In genomic region chr22:32103648-32104326, GRCh38 we compare ENCODE assay signal across 10 cellular contexts. TPM values are rescaled to one million over a fixed set of nuclear protein-coding genes. Genes with fewer than 3 reads are reported as not detected.
DNase-seq lines count a peak whose midpoint lies in the region; ATAC-seq and TF ChIP-seq lines count a peak whose summit lies in the region.
"Had no signal": no experiment of that assay in that cellular context is flagged by ENCODE, and none has a peak within 500 bp of the region (broad histone marks: within the 10 kb centered on the region; RNA-seq: fewer than 3 reads in every experiment).

No MANE protein-coding gene starts in this region.

- peaks cover 40% of the 10 kb centered on the region for H3K27me3 Mint-ChIP-seq in activated T-cell treated with anti-CD3 and anti-CD28 coated beads, Interleukin-2, amount 50 U/mL, for 72 hours (ENCODE audit: low read depth)

- no peak overlapping the region for H3K27ac ChIP-seq in lower lobe of right lung

- ATAC-seq in lower lobe of right lung: no peak
- no peak for ATAC-seq in activated T-cell treated with anti-CD3 and anti-CD28 coated beads, Interleukin-2, amount 50 U/mL, for 72 hours (replicated peaks in 1 of 2)

- H3K27ac Mint-ChIP-seq in activated T-cell treated with anti-CD3 and anti-CD28 coated beads, Interleukin-2, amount 50 U/mL, for 72 hours: no peak overlapping the region

- H3K4me1 Mint-ChIP-seq in activated T-cell treated with anti-CD3 and anti-CD28 coated beads, Interleukin-2, amount 50 U/mL, for 72 hours (ENCODE audit: low read depth): no peaks in the 10 kb centered on the region

- no peak overlapping the region for H3K4me3 Mint-ChIP-seq in activated T-cell treated with anti-CD3 and anti-CD28 coated beads, Interleukin-2, amount 50 U/mL, for 72 hours

- no peak for TF ChIP-seq POLR2A in lower leg skin (IDR thresholded peaks at IDR 0.05)

- no peaks in the 10 kb centered on the region for H3K9me3 Mint-ChIP-seq in activated T-cell treated with anti-CD3 and anti-CD28 coated beads, Interleukin-2, amount 50 U/mL, for 72 hours

- H3K4me3 ChIP-seq in lower lobe of right lung (no peak overlapping the region), lower leg skin (ENCODE audit: low read depth, poor library complexity, severe bottlenecking) (no peak overlapping the region)

- H3K36me3 ChIP-seq in lower lobe of right lung: no peaks in the 10 kb centered on the region

- H3K27me3 ChIP-seq in lower lobe of right lung (ENCODE audit: low read depth): peaks cover 10% of the 10 kb centered on the region

- DNase-seq in COR-L47 (lab: John Stamatoyannopoulos, UW) (peak; percentile 31), HT1080 (ENCODE audit: low read depth) (peak; percentile 3), astrocyte of the hippocampus (ENCODE audit: low read depth, low spot score) (peak; percentile 6), lower lobe of right lung (no peak), T1000 (lab: John Stamatoyannopoulos, UW) (no peak), lower leg skin (ENCODE audit: low spot score in 2 of 2) (no peak)
- DNase-seq in activated T-cell treated with anti-CD3 and anti-CD28 coated beads, Interleukin-2, amount 50 U/mL, for 72 hours: no peak
- no peak for DNase-seq in activated CD4-positive, alpha-beta T cell treated with anti-CD3 and anti-CD28 coated beads, Interleukin-2, amount 50 U/mL, for 4 hours
- DNase-seq: islet precursor cell, T-helper 1 cell had no signal

- intact Hi-C loops in lower lobe of right lung (cut with DNase I): loop anchor here (10.0 kb wide), 1 partner anchor 161 kb away; no protein-coding TSS in a partner anchor
- intact Hi-C loops in lower leg skin (cut with DNase I; ENCODE audit: low total_unique reads): no loop called here

- WGBS in lower leg skin, 2 donors: 37 to 45% methylated on average over 2 of the region's 2 CpGs

- H3K4me1 ChIP-seq in lower lobe of right lung: no peaks in the 10 kb centered on the region

- TF ChIP-seq CTCF in lower lobe of right lung (IDR thresholded peaks at IDR 0.05): peak; percentile 44
- no peak for TF ChIP-seq CTCF in lower leg skin (IDR thresholded peaks at IDR 0.05)

- no peaks in the 10 kb centered on the region for H3K9me3 ChIP-seq in lower lobe of right lung

- no peaks in the 10 kb centered on the region for H3K36me3 Mint-ChIP-seq in activated T-cell treated with anti-CD3 and anti-CD28 coated beads, Interleukin-2, amount 50 U/mL, for 72 hours (ENCODE audit: insufficient read depth in 2 of 2)

RNA-seq across cellular contexts. Expression of gene C22orf42, which starts 55.3 kb away (rescaled TPM):
- total RNA-seq in HT1080 (2014; rRNA removed; shearing (Covaris generic)): not detected in 2 replicates
- polyA plus RNA-seq in HT1080 (2015; cell fraction: cytosol; rRNA removed): not detected in 2 replicates
- polyA plus RNA-seq in HT1080 (2015; cell fraction: nucleus; rRNA removed): not detected in 2 replicates
- total RNA-seq in lower lobe of right lung: not detected
- not detected for total RNA-seq in activated T-cell treated with anti-CD3 and anti-CD28 coated beads, Interleukin-2, amount 50 U/mL, for 72 hours
- not detected for total RNA-seq in lower leg skin

Comparison
In these comparisons a context has a peak if more than half of its experiments do, and no peak if none do; other contexts are left out.
1. DNase-seq: peak in COR-L47 (single experiment), HT1080 (single experiment) and astrocyte of the hippocampus (single experiment); none in lower lobe of right lung (single experiment), activated T-cell treated with anti-CD3 and anti-CD28 coated beads, Interleukin-2, amount 50 U/mL, for 72 hours (0 of 2), activated CD4-positive, alpha-beta T cell treated with anti-CD3 and anti-CD28 coated beads, Interleukin-2, amount 50 U/mL, for 4 hours (0 of 2), T1000 (single experiment) and lower leg skin (0 of 2).